ENCODE assay signal across 12 cellular contexts in genomic region chr12:32877670-32878459, GRCh38. TPM values are rescaled to one million over a fixed set of nuclear protein-coding genes. Genes with fewer than 3 reads are reported as not detected.
DNase-seq lines count a peak whose midpoint lies in the region; ATAC-seq and FAIRE-seq lines count a peak whose summit lies in the region.
"Had no signal": no experiment of that assay in that cellular context is flagged by ENCODE, and none has a peak within 500 bp of the region (broad histone marks: within the 10 kb centered on the region; RNA-seq: fewer than 3 reads in every experiment).

No MANE protein-coding gene starts in this region.

- no peaks in the 10 kb centered on the region for H3K27me3 ChIP-seq in mesendoderm (ENCODE audit: insufficient read depth, low read length, poor library complexity)
- H3K27me3 ChIP-seq: BLaER1 had no signal

- no peak overlapping the region for H3K4ac ChIP-seq in mesendoderm (ENCODE audit: low read depth, low read length)

- H3K36me3 ChIP-seq in mesendoderm (ENCODE audit: control insufficient read depth, insufficient read depth, low read length) = no peaks in the 10 kb centered on the region
- H3K36me3 ChIP-seq: BLaER1 had no signal

- H3K4me1 ChIP-seq in mesendoderm (ENCODE audit: control insufficient read depth, low read depth, low read length) = no peaks in the 10 kb centered on the region
- H3K4me1 ChIP-seq: BLaER1 had no signal

- H3K79me2 ChIP-seq in mesendoderm (ENCODE audit: control insufficient read depth, insufficient read depth, low read length) = no peaks in the 10 kb centered on the region

- no CpG with 5 or more reads among the region's 29 CpGs for WGBS in mesendoderm (ENCODE audit: extremely low coverage, insufficient coverage, low lambda C conversion rate)

- peak; percentile 50 for DNase-seq in COR-L47 (lab: John Stamatoyannopoulos, UW)
- peak; percentile 49 to 84 for DNase-seq in NCI-H2081 (lab: John Stamatoyannopoulos, UW)
- DNase-seq in mesendoderm = peak; percentile 69
- no peak for DNase-seq in frontal cortex (ENCODE audit: low spot score in 2 of 2)
- DNase-seq in DMS153 treated with DMSO at 0.1 percent for 48 hours (lab: John Stamatoyannopoulos, UW; ENCODE audit: unreplicated experiment) = no peak
- DNase-seq in activated gamma-delta T cell (lab: John Stamatoyannopoulos, UW) = no peak
- DNase-seq: activated CD4-positive, alpha-beta T cell treated with anti-CD3 and anti-CD28 coated beads, Interleukin-2, amount 10 ng/mL, durations not matched to agents 24 days and 14 days; activated naive CD8-positive, alpha-beta T cell treated with anti-CD3 and anti-CD28 coated beads for 36 hours; SIG-M5 had no signal

- H3K27ac ChIP-seq in cingulate gyrus (ENCODE audit: low read depth, low read length) (peak overlapping the region; percentile 1), mesendoderm (ENCODE audit: low read depth, low read length) (no peak overlapping the region)
- H3K27ac ChIP-seq: BLaER1 had no signal

- no peak overlapping the region for H3K23ac ChIP-seq in mesendoderm (ENCODE audit: low read length)

- H4K5ac ChIP-seq in mesendoderm (ENCODE audit: low read length) = no peak overlapping the region

- no peak overlapping the region for H2BK5ac ChIP-seq in mesendoderm (ENCODE audit: low read length)

- H2AK5ac ChIP-seq in mesendoderm (ENCODE audit: low read length) = no peak overlapping the region

- no peak for FAIRE-seq in frontal cortex (lab: Jason Lieb, UNC)

- no peak overlapping the region for H4K8ac ChIP-seq in mesendoderm (ENCODE audit: low read depth, low read length)

- H3K56ac ChIP-seq in mesendoderm (ENCODE audit: low read length) = no peak overlapping the region

- no peak overlapping the region for H2BK120ac ChIP-seq in mesendoderm (ENCODE audit: low read depth, low read length)

- no peak overlapping the region for H3K4me3 ChIP-seq in mesendoderm (ENCODE audit: low read length)
- H3K4me3 ChIP-seq: BLaER1 had no signal

- no peak overlapping the region for H3K9ac ChIP-seq in mesendoderm (ENCODE audit: low read length)
- H3K9ac ChIP-seq: BLaER1 had no signal

- H3K18ac ChIP-seq in mesendoderm (ENCODE audit: low read length) = no peak overlapping the region

- H2BK15ac ChIP-seq in mesendoderm (replicated peaks; ENCODE audit: low read depth) = no peak overlapping the region

- H3K4me2 ChIP-seq in mesendoderm (ENCODE audit: low read length) = no peak overlapping the region
- H3K4me2 ChIP-seq: BLaER1 had no signal

- H3K79me1 ChIP-seq in mesendoderm (ENCODE audit: low read length) = no peaks in the 10 kb centered on the region

- ATAC-seq in HG03045 (IDR thresholded peaks at IDR 0.05; ENCODE audit: unreplicated experiment) = no peak

RNA-seq across cellular contexts. Expression of gene PKP2, which starts 18.7 kb away (rescaled TPM):
- 25.5 TPM for polyA plus RNA-seq in mesendoderm (2013, experiment 1 of 2)
- 26.6 TPM for polyA plus RNA-seq in mesendoderm (2013, experiment 2 of 2)
- total RNA-seq in frontal cortex = 7.3 TPM
- total RNA-seq: activated CD4-positive, alpha-beta T cell treated with anti-CD3 and anti-CD28 coated beads, Interleukin-2, amount 10 ng/mL, durations not matched to agents 24 days and 14 days had no signal

Comparison
In these comparisons a context has a peak if more than half of its experiments do, and no peak if none do; other contexts are left out.
1. DNase-seq: peak in COR-L47 (single experiment), NCI-H2081 (2 of 2) and mesendoderm (single experiment); none in frontal cortex (0 of 2), DMS153 treated with DMSO at 0.1 percent for 48 hours (single experiment) and activated gamma-delta T cell (single experiment).